Comparison of ENCODE assay signal across 23 cellular contexts in genomic region chr10:3389093-3389492, GRCh38.
"Had no signal": no experiment of that assay in that cellular context is flagged by ENCODE, and none has a peak within 500 bp of the region (broad histone marks: within the 10 kb centered on the region; RNA-seq: fewer than 3 reads in every experiment).

No MANE protein-coding gene starts in this region.

- FAIRE-seq: small intestine had no signal

- DNase-seq: activated CD4-positive, alpha-beta memory T cell treated with anti-CD3 and anti-CD28 coated beads for 36 hours; activated CD4-positive, alpha-beta T cell treated with anti-CD3 and anti-CD28 coated beads for 4 hours; activated CD4-positive, CD25-positive, alpha-beta regulatory T cell; activated naive CD4-positive, alpha-beta T cell treated with Interleukin-2 at 50 U/mL for 16 hours; activated T-cell treated with anti-CD3 and anti-CD28 coated beads, Interleukin-2, amount 50 U/mL, for 48 hours; cortex of kidney; endodermal cell; esophagus squamous epithelium; heart right ventricle; left lung; natural killer cell; right cardiac atrium; small intestine; stimulated activated CD4-positive, alpha-beta T cell treated with anti-CD3 and anti-CD28 coated beads, Interleukin-15, amount 100 ng/mL, for 24 hours; stomach; T1000; transverse colon had no signal

- H3K27me3 ChIP-seq: cardiac muscle cell, esophagus squamous epithelium, heart right ventricle, left lung, neutrophil, stomach, transverse colon, vagina had no signal

- ATAC-seq: heart right ventricle; left lung; natural killer cell; right cardiac atrium; stimulated activated memory B cell treated with anti-CD40 and anti-IgM and Interleukin-4, amounts not matched to agents 10 μg/mL and 1 μg/mL and 100 μg/mL, for 72 hours had no signal

- H3K4me3 ChIP-seq: cardiac muscle cell, esophagus squamous epithelium, heart right ventricle, left lung, lung, stomach, transverse colon, vagina had no signal

- H3K27ac ChIP-seq: cardiac muscle cell, esophagus squamous epithelium, heart right ventricle, left lung, neutrophil, parathyroid adenoma, stomach, transverse colon, vagina had no signal

- H3K4me1 ChIP-seq: heart right ventricle, left lung, parathyroid adenoma, stomach, transverse colon, vagina had no signal

- H3K36me3 ChIP-seq: cardiac muscle cell, esophagus squamous epithelium, heart right ventricle, left lung, neutrophil, stomach, transverse colon, vagina had no signal

- H3K9me3 ChIP-seq: neutrophil, vagina had no signal
